Comparison of ENCODE assay signal across 11 cellular contexts in the genomic region with DNA sequence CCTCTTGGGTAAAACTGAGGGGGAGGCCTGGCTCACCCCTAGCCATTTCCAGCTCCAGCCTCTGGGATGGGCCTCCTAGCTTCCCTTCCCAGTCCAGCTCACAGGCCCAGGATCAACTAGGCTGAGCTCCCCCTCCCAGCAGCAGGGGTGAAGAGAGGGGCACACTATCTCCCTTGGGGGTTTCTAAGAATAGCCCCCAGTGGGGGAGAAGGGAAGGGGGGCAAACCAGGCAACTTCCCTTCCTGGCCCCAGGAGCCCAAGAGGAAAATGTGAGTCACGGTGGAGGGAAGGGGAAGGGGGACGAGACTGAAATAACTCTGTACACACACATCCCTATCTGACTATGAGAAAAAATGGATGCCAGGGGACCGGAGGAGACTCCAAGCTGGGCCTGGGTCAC. TPM values are rescaled to one million over a fixed set of nuclear protein-coding genes. Genes with fewer than 3 reads are reported as not detected.
A peak's percentile ranks its signal among the peaks of the same experiment; 100 is the strongest.
DNase-seq lines count a peak whose midpoint lies in the region; ATAC-seq, FAIRE-seq and TF ChIP-seq lines count a peak whose summit lies in the region.
"Had no signal": no experiment of that assay in that cellular context is flagged by ENCODE, and none has a peak within 500 bp of the region (broad histone marks: within the 10 kb centered on the region; RNA-seq: fewer than 3 reads in every experiment).

No MANE protein-coding gene starts in this region.

- no peak for FAIRE-seq in astrocyte (lab: Jason Lieb, UNC)

- no TSS peak for BruUV-seq in PC-9 (replicated peaks; lab: Mats Ljungman, UMichigan)

- H3K4me3 ChIP-seq in HL-60 (replicated peaks; ENCODE audit: insufficient read depth, low read length), result no peak overlapping the region
- H3K4me3 ChIP-seq in astrocyte (ENCODE audit: insufficient read depth, low read depth, low read length), result no peak overlapping the region
- no peak overlapping the region for H3K4me3 ChIP-seq in right atrium auricular region
- H3K4me3 ChIP-seq in stomach smooth muscle (ENCODE audit: low read length in 2 of 2), result no peak overlapping the region
- H3K4me3 ChIP-seq in PC-9, result no peak overlapping the region

- no peaks in the 10 kb centered on the region for H3K9me3 Mint-ChIP-seq in astrocyte (ENCODE audit: unreplicated experiment)

- intact Hi-C loops in PC-9 (cut with micrococcal nuclease; ENCODE audit: unreplicated experiment), result no loop called here

- peaks cover 22% of the 10 kb centered on the region for H3K4me1 ChIP-seq in astrocyte (ENCODE audit: insufficient read depth, low read length)
- H3K4me1 ChIP-seq in right atrium auricular region, result peaks cover 0 to 82% of the 10 kb centered on the region in 2 donors
- H3K4me1 ChIP-seq in stomach smooth muscle (ENCODE audit: control insufficient read depth, insufficient read depth, low read length), result peaks cover 25% of the 10 kb centered on the region
- peaks cover 33% of the 10 kb centered on the region for H3K4me1 ChIP-seq in PC-9 (replicated peaks; ENCODE audit: insufficient read depth)

- H3K4me2 ChIP-seq in astrocyte (ENCODE audit: low read length) (peak overlapping the region; percentile 66), PC-9 (no peak overlapping the region)

- CTCF ChIA-PET in PC-9 (lab: Charles Lee), result interaction anchor here (0.6 kb wide), 1 partner anchor 91 kb away, joined by 3 read pairs; no protein-coding TSS in a partner anchor

- peaks cover 28% of the 10 kb centered on the region for H3K36me3 Mint-ChIP-seq in astrocyte (ENCODE audit: low read depth, unreplicated experiment)

- peak overlapping the region; percentile 18 for H3K27ac Mint-ChIP-seq in astrocyte (ENCODE audit: unreplicated experiment)

- ATAC-seq in HG02798 (IDR thresholded peaks at IDR 0.05; ENCODE audit: poor library complexity, unreplicated experiment) (no peak), HG03159 (IDR thresholded peaks at IDR 0.05; ENCODE audit: unreplicated experiment) (no peak)

- H3K79me2 ChIP-seq in astrocyte (ENCODE audit: insufficient read depth, low read length) (peaks cover 48% of the 10 kb centered on the region), PC-9 (ENCODE audit: low read depth) (peaks cover 17% of the 10 kb centered on the region)

- H3K9ac ChIP-seq in astrocyte (ENCODE audit: low read length) (peak overlapping the region; percentile 56), stomach smooth muscle (ENCODE audit: low read length in 2 of 2) (peak overlapping the region; percentile 18 to 21)

- H3K9me2 ChIP-seq in PC-9 (ENCODE audit: insufficient read depth), result no peaks in the 10 kb centered on the region

- H3K36me3 ChIP-seq in astrocyte (ENCODE audit: insufficient read depth, low read length) (peaks cover 2% of the 10 kb centered on the region), right atrium auricular region (peaks cover 35% of the 10 kb centered on the region), stomach smooth muscle (ENCODE audit: control insufficient read depth in 2 of 2, insufficient read depth in 2 of 2, low read length in 2 of 2) (peaks cover under 1 to 19% of the 10 kb centered on the region in 2 donors), PC-9 (ENCODE audit: low read depth) (no peaks in the 10 kb centered on the region)

- DNase-seq in HL-60 (ENCODE audit: low read depth in 1 of 2, low spot score in 1 of 2) (peak; percentile 37 to 81), astrocyte (ENCODE audit: low read depth) (peak; percentile 66), right atrium auricular region (ENCODE audit: low spot score) (peak; percentile 73), PC-9 (no peak)
- no peak for DNase-seq in stimulated activated CD8-positive, alpha-beta memory T cell treated with anti-CD3 and anti-CD28 coated beads, Interleukin-4, amount 100 ng/mL, for 48 hours
- DNase-seq: activated CD4-positive, CD25-positive, alpha-beta regulatory T cell treated with anti-CD3 and anti-CD28 coated beads, Interleukin-2, amount 50 U/mL, for 72 hours; anterior cingulate cortex; NCI-H524 treated with DMSO at 0.1 percent for 48 hours had no signal

- no peak overlapping the region for H3K27ac ChIP-seq in HL-60 (replicated peaks)
- peak overlapping the region; percentile 71 for H3K27ac ChIP-seq in astrocyte (ENCODE audit: low read depth, low read length)
- H3K27ac ChIP-seq in right atrium auricular region, result peak overlapping the region; percentile 83 to 93
- peak overlapping the region; percentile 41 for H3K27ac ChIP-seq in stomach smooth muscle (ENCODE audit: low read length)
- H3K27ac ChIP-seq in PC-9, result no peak overlapping the region

- H2AFZ ChIP-seq in astrocyte (ENCODE audit: low read depth, low read length) (no peak overlapping the region), PC-9 (no peak overlapping the region)

- TF ChIP-seq CTCF in HL-60 (IDR thresholded peaks at IDR 0.05; ENCODE audit: insufficient read depth, low read length) (no peak), astrocyte (IDR thresholded peaks at IDR 0.05; ENCODE audit: insufficient read depth, low read depth, low read length) (no peak), right atrium auricular region (IDR thresholded peaks at IDR 0.05) (no peak), PC-9 (conservative IDR thresholded peaks at IDR 0.05) (no peak)

- H3K9me3 ChIP-seq in astrocyte (ENCODE audit: insufficient read depth, low read depth, low read length) (no peaks in the 10 kb centered on the region), right atrium auricular region (no peaks in the 10 kb centered on the region), stomach smooth muscle (ENCODE audit: control insufficient read depth in 2 of 2, low read length in 2 of 2) (no peaks in the 10 kb centered on the region), PC-9 (ENCODE audit: insufficient read depth, low read depth) (no peaks in the 10 kb centered on the region)

- no peaks in the 10 kb centered on the region for H3K27me3 Mint-ChIP-seq in astrocyte (ENCODE audit: low read depth, unreplicated experiment)

- H3K27me3 ChIP-seq in HL-60 (ENCODE audit: insufficient read depth, poor library complexity, severe bottlenecking) (no peaks in the 10 kb centered on the region), astrocyte (ENCODE audit: insufficient read depth, low read length) (no peaks in the 10 kb centered on the region), right atrium auricular region (no peaks in the 10 kb centered on the region), stomach smooth muscle (ENCODE audit: control insufficient read depth in 1 of 2, insufficient read depth in 2 of 2, low read length in 2 of 2) (no peaks in the 10 kb centered on the region), PC-9 (ENCODE audit: insufficient read depth, low read depth) (no peaks in the 10 kb centered on the region)

- no peak overlapping the region for H3K4me3 Mint-ChIP-seq in astrocyte (ENCODE audit: unreplicated experiment)

- POLR2A ChIA-PET in PC-9 (lab: Charles Lee; ENCODE audit: unreplicated experiment), result interaction anchor here (0.6 to 1.5 kb wide), 2 partner anchors 10 to 73 kb away, joined by 5 to 27 read pairs; a partner anchor contains a TSS

- peaks cover 15% of the 10 kb centered on the region; the same call in 1 of the 2 replicates for H3F3A ChIP-seq in PC-9 (ENCODE audit: insufficient read depth, low read depth)

- peaks cover 8% of the 10 kb centered on the region for H3K4me1 Mint-ChIP-seq in astrocyte (ENCODE audit: low read depth, unreplicated experiment)

- H4K20me1 ChIP-seq in astrocyte (ENCODE audit: insufficient read depth, low read length) (peaks cover 59% of the 10 kb centered on the region), PC-9 (ENCODE audit: insufficient read depth) (no peaks in the 10 kb centered on the region; the same call in 1 of the 2 replicates)

RNA-seq across cellular contexts. Expression of a gene that starts 9.0 kb away (rescaled TPM):
- 28.9 and 33.5 TPM in 2 replicates for total RNA-seq in astrocyte
- total RNA-seq in right atrium auricular region, result 10 to 100 TPM; 76.4 to 81.6 TPM
- 48.3 and 61.9 TPM in 2 replicates for total RNA-seq in PC-9 (2021)

RNA-seq across cellular contexts. Expression of a gene that starts 38.4 kb away (rescaled TPM):
- total RNA-seq in astrocyte (36.2 and 40.5 TPM in 2 replicates), right atrium auricular region (1 to 10 TPM; 6.1 to 7.0 TPM), PC-9 (2021) (35.4 TPM in 2 replicates)

Comparison
In these comparisons a context has a peak if more than half of its experiments do, and no peak if none do; other contexts are left out.
1. DNase-seq: peak in HL-60 (2 of 2), astrocyte (single experiment) and right atrium auricular region (single experiment); none in PC-9 (0 of 2) and stimulated activated CD8-positive, alpha-beta memory T cell treated with anti-CD3 and anti-CD28 coated beads, Interleukin-4, amount 100 ng/mL, for 48 hours (single experiment).
2. H3K27ac ChIP-seq: peak in astrocyte (single experiment), right atrium auricular region (2 of 2) and stomach smooth muscle (single experiment); none in HL-60 (single experiment) and PC-9 (single experiment).